ENCODE assay signal across 2 cellular contexts in the genomic region with DNA sequence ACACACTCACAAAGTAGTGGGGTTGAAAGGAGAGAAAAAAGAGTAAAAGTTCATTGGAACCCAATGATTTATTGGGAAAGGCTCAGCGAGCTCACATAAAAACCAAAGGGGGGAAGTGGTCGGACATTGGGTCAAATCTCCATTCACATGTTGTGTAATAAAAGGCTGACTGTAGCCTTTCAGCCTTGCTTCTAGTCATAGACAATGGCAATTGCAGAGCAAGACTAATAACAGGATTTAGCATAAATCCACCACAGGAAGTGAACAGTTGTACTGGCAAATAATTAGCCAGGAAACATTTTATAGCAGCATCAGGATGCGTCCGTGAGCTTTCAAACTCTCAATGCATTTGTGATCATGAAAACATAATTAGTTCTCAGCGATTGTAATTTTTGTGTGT.
TF ChIP-seq lines count a peak whose summit lies in the region.

No MANE protein-coding gene starts in this region.

TF ChIP-seq in SK-N-SH, 30 proteins besides CTCF, POLR2A, EP300 and RAD21 (continued from another document):
- TF ChIP-seq, protein P1, sequence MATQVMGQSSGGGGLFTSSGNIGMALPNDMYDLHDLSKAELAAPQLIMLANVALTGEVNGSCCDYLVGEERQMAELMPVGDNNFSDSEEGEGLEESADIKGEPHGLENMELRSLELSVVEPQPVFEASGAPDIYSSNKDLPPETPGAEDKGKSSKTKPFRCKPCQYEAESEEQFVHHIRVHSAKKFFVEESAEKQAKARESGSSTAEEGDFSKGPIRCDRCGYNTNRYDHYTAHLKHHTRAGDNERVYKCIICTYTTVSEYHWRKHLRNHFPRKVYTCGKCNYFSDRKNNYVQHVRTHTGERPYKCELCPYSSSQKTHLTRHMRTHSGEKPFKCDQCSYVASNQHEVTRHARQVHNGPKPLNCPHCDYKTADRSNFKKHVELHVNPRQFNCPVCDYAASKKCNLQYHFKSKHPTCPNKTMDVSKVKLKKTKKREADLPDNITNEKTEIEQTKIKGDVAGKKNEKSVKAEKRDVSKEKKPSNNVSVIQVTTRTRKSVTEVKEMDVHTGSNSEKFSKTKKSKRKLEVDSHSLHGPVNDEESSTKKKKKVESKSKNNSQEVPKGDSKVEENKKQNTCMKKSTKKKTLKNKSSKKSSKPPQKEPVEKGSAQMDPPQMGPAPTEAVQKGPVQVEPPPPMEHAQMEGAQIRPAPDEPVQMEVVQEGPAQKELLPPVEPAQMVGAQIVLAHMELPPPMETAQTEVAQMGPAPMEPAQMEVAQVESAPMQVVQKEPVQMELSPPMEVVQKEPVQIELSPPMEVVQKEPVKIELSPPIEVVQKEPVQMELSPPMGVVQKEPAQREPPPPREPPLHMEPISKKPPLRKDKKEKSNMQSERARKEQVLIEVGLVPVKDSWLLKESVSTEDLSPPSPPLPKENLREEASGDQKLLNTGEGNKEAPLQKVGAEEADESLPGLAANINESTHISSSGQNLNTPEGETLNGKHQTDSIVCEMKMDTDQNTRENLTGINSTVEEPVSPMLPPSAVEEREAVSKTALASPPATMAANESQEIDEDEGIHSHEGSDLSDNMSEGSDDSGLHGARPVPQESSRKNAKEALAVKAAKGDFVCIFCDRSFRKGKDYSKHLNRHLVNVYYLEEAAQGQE (IDR thresholded peaks at IDR 0.05; ENCODE audit: low read depth, low read length): no peak
- no peak for TF ChIP-seq YY1 (IDR thresholded peaks at IDR 0.05; ENCODE audit: low read depth)
- TF ChIP-seq TEAD4 (IDR thresholded peaks at IDR 0.05; ENCODE audit: borderline replicate concordance, insufficient read depth): no peak
- no peak for TF ChIP-seq JUND (IDR thresholded peaks at IDR 0.05)
- TF ChIP-seq TCF12 (IDR thresholded peaks at IDR 0.05): no peak
- TF ChIP-seq, protein P2, sequence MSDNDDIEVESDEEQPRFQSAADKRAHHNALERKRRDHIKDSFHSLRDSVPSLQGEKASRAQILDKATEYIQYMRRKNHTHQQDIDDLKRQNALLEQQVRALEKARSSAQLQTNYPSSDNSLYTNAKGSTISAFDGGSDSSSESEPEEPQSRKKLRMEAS (IDR thresholded peaks at IDR 0.05; ENCODE audit: low read depth): no peak
- TF ChIP-seq, protein P3, sequence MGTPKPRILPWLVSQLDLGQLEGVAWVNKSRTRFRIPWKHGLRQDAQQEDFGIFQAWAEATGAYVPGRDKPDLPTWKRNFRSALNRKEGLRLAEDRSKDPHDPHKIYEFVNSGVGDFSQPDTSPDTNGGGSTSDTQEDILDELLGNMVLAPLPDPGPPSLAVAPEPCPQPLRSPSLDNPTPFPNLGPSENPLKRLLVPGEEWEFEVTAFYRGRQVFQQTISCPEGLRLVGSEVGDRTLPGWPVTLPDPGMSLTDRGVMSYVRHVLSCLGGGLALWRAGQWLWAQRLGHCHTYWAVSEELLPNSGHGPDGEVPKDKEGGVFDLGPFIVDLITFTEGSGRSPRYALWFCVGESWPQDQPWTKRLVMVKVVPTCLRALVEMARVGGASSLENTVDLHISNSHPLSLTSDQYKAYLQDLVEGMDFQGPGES (IDR thresholded peaks at IDR 0.05; ENCODE audit: low read depth, low read length): no peak
- TF ChIP-seq, protein P4, sequence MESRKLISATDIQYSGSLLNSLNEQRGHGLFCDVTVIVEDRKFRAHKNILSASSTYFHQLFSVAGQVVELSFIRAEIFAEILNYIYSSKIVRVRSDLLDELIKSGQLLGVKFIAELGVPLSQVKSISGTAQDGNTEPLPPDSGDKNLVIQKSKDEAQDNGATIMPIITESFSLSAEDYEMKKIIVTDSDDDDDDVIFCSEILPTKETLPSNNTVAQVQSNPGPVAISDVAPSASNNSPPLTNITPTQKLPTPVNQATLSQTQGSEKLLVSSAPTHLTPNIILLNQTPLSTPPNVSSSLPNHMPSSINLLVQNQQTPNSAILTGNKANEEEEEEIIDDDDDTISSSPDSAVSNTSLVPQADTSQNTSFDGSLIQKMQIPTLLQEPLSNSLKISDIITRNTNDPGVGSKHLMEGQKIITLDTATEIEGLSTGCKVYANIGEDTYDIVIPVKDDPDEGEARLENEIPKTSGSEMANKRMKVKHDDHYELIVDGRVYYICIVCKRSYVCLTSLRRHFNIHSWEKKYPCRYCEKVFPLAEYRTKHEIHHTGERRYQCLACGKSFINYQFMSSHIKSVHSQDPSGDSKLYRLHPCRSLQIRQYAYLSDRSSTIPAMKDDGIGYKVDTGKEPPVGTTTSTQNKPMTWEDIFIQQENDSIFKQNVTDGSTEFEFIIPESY (IDR thresholded peaks at IDR 0.05; ENCODE audit: borderline replicate concordance, low read depth): no peak
- TF ChIP-seq CHD2 (IDR thresholded peaks at IDR 0.05; ENCODE audit: low read length, partially characterized antibody): no peak
- no peak for TF ChIP-seq SIN3A (IDR thresholded peaks at IDR 0.05; ENCODE audit: borderline replicate concordance, low read depth, low read length)
- TF ChIP-seq RCOR1 (IDR thresholded peaks at IDR 0.05; ENCODE audit: low read length): no peak

TF ChIP-seq in SK-N-SH treated with all-trans-retinoic acid at 6 μM for 48 hours, 23 proteins besides CTCF, POLR2A, EP300 and RAD21 (continued from another document):
- TF ChIP-seq, protein P5, sequence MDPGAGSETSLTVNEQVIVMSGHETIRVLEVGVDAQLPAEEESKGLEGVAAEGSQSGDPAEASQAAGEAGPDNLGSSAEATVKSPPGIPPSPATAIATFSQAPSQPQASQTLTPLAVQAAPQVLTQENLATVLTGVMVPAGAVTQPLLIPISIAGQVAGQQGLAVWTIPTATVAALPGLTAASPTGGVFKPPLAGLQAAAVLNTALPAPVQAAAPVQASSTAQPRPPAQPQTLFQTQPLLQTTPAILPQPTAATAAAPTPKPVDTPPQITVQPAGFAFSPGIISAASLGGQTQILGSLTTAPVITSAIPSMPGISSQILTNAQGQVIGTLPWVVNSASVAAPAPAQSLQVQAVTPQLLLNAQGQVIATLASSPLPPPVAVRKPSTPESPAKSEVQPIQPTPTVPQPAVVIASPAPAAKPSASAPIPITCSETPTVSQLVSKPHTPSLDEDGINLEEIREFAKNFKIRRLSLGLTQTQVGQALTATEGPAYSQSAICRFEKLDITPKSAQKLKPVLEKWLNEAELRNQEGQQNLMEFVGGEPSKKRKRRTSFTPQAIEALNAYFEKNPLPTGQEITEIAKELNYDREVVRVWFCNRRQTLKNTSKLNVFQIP (CRISPR knock-in tag; IDR thresholded peaks at IDR 0.05; ENCODE audit: borderline replicate concordance, low read depth): no peak
- no peak for TF ChIP-seq RARB (CRISPR knock-in tag; IDR thresholded peaks at IDR 0.05)
- TF ChIP-seq ZNF70 (CRISPR knock-in tag; IDR thresholded peaks at IDR 0.05): no peak
- TF ChIP-seq, protein P6, sequence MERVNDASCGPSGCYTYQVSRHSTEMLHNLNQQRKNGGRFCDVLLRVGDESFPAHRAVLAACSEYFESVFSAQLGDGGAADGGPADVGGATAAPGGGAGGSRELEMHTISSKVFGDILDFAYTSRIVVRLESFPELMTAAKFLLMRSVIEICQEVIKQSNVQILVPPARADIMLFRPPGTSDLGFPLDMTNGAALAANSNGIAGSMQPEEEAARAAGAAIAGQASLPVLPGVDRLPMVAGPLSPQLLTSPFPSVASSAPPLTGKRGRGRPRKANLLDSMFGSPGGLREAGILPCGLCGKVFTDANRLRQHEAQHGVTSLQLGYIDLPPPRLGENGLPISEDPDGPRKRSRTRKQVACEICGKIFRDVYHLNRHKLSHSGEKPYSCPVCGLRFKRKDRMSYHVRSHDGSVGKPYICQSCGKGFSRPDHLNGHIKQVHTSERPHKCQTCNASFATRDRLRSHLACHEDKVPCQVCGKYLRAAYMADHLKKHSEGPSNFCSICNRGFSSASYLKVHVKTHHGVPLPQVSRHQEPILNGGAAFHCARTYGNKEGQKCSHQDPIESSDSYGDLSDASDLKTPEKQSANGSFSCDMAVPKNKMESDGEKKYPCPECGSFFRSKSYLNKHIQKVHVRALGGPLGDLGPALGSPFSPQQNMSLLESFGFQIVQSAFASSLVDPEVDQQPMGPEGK (CRISPR knock-in tag; IDR thresholded peaks at IDR 0.05; ENCODE audit: borderline replicate concordance): no peak
- TF ChIP-seq, protein P7, sequence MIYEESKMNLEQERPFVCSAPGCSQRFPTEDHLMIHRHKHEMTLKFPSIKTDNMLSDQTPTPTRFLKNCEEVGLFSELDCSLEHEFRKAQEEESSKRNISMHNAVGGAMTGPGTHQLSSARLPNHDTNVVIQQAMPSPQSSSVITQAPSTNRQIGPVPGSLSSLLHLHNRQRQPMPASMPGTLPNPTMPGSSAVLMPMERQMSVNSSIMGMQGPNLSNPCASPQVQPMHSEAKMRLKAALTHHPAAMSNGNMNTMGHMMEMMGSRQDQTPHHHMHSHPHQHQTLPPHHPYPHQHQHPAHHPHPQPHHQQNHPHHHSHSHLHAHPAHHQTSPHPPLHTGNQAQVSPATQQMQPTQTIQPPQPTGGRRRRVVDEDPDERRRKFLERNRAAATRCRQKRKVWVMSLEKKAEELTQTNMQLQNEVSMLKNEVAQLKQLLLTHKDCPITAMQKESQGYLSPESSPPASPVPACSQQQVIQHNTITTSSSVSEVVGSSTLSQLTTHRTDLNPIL (CRISPR knock-in tag; IDR thresholded peaks at IDR 0.05; ENCODE audit: low read depth): no peak
- TF ChIP-seq ZFP30 (CRISPR knock-in tag; IDR thresholded peaks at IDR 0.05): no peak
- TF ChIP-seq ZFP3 (CRISPR knock-in tag; IDR thresholded peaks at IDR 0.05): no peak
